18 cellular contexts compared by ENCODE assay signal in the genomic region with DNA sequence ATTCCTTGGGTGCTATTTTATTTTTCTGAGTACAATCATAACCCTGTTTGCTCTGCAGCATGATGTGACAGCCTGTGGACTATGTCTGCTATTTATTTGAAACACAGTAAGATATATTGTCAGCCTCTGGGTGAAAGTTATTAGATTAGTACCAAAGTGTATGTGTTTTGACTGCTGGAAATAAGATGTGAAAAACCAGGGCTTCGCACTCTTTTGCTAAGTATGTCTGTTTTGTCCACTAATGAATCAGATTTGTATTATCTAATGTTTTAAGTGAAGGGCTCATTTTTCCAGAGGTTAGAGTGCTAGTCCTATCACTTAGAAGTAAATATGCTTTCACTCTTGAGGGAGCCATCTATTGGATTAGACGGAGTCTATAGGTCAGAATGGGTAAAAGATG.
"Had no signal": no experiment of that assay in that cellular context is flagged by ENCODE, and none has a peak within 500 bp of the region (broad histone marks: within the 10 kb centered on the region; RNA-seq: fewer than 3 reads in every experiment).

No MANE protein-coding gene starts in this region.

- H3K9me3 ChIP-seq: colonic mucosa, esophagus muscularis mucosa, gastrocnemius medialis, heart right ventricle, left lung, lower lobe of right lung had no signal

- H3K27me3 ChIP-seq: colonic mucosa, esophagus muscularis mucosa, foreskin keratinocyte, gastrocnemius medialis, heart right ventricle, left lung had no signal

- H3K4me1 ChIP-seq: colonic mucosa, esophagus muscularis mucosa, foreskin keratinocyte, gastrocnemius medialis, heart right ventricle, left lung, lower lobe of right lung had no signal

- H3K36me3 ChIP-seq: colonic mucosa, esophagus muscularis mucosa, gastrocnemius medialis, heart right ventricle, left lung, lower lobe of right lung had no signal

- DNase-seq: colonic mucosa; cortex of kidney; effector CD4-positive, alpha-beta T cell; effector memory CD4-positive, alpha-beta T cell; foreskin keratinocyte; gastrocnemius medialis; glutamatergic neuron; head of caudate nucleus; heart right ventricle; hippocampal formation; left cardiac atrium; left lung; left ventricle myocardium superior; lower lobe of right lung; mesenchymal stem cell; mucosa of descending colon; naive B cell had no signal

- H3K4me3 ChIP-seq: colonic mucosa, esophagus muscularis mucosa, gastrocnemius medialis, heart right ventricle, left lung, lower lobe of right lung, mucosa of descending colon had no signal

- ATAC-seq: foreskin keratinocyte, gastrocnemius medialis, heart right ventricle, left cardiac atrium, left lung, left ventricle myocardium superior, lower lobe of right lung, mucosa of descending colon had no signal
